Comparison of ENCODE assay signal across 26 cellular contexts in genomic region chr3:67650084-67650483, GRCh38. TPM values are rescaled to one million over a fixed set of nuclear protein-coding genes. Genes with fewer than 3 reads are reported as not detected.
DNase-seq lines count a peak whose midpoint lies in the region; ATAC-seq and TF ChIP-seq lines count a peak whose summit lies in the region.
"Had no signal": no experiment of that assay in that cellular context is flagged by ENCODE, and none has a peak within 500 bp of the region (broad histone marks: within the 10 kb centered on the region; RNA-seq: fewer than 3 reads in every experiment).

No MANE protein-coding gene starts in this region.

- H3K27me3 Mint-ChIP-seq in activated naive CD4-positive, alpha-beta T cell treated with anti-CD3 and anti-CD28 coated beads, Interleukin-2, amount 50 U/mL, for 24 hours = no peaks in the 10 kb centered on the region
- H3K27me3 Mint-ChIP-seq in activated B cell treated with CpG ODN at 0.5 μM for 24 hours = no peaks in the 10 kb centered on the region
- H3K27me3 Mint-ChIP-seq in stimulated activated memory B cell treated with anti-CD40 and anti-IgM and Interleukin-4, amounts not matched to agents 10 μg/mL and 1 μg/mL and 100 μg/mL, for 72 hours = no peaks in the 10 kb centered on the region
- H3K27me3 Mint-ChIP-seq in CD8-positive, alpha-beta memory T cell = no peaks in the 10 kb centered on the region

- H4K91ac ChIP-seq in trophoblast cell (ENCODE audit: low read depth, low read length) = no peak overlapping the region

- no peak overlapping the region for H3K4ac ChIP-seq in trophoblast cell (ENCODE audit: low read depth, low read length)

- H3K4me3 ChIP-seq in right lobe of liver (no peak overlapping the region), trophoblast cell (ENCODE audit: low read depth, low read length) (no peak overlapping the region)
- H3K4me3 ChIP-seq in CD8-positive, alpha-beta memory T cell (ENCODE audit: low read length) = no peak overlapping the region
- H3K4me3 ChIP-seq: heart right ventricle, left lung, sigmoid colon, upper lobe of left lung had no signal

- peaks cover 76% of the 10 kb centered on the region for H3K4me1 Mint-ChIP-seq in activated naive CD4-positive, alpha-beta T cell treated with anti-CD3 and anti-CD28 coated beads, Interleukin-2, amount 50 U/mL, for 24 hours
- peaks cover 63% of the 10 kb centered on the region for H3K4me1 Mint-ChIP-seq in activated B cell treated with CpG ODN at 0.5 μM for 24 hours
- H3K4me1 Mint-ChIP-seq in stimulated activated memory B cell treated with anti-CD40 and anti-IgM and Interleukin-4, amounts not matched to agents 10 μg/mL and 1 μg/mL and 100 μg/mL, for 72 hours = peaks cover 66% of the 10 kb centered on the region
- peaks cover 69 to 84% (median 75%) of the 10 kb centered on the region in 3 donors for H3K4me1 Mint-ChIP-seq in CD8-positive, alpha-beta memory T cell

- POLR2A ChIA-PET in activated B cell treated with CpG ODN at 0.5 μM for 24 hours (lab: Charles Lee) = no interaction called here
- POLR2A ChIA-PET in CD8-positive, alpha-beta memory T cell (lab: Charles Lee) = interaction anchor here (0.5 kb wide), 1 partner anchor 16 kb away, joined by 4 read pairs; no protein-coding TSS in a partner anchor

- H3K9ac ChIP-seq in trophoblast cell (ENCODE audit: low read length) = no peak overlapping the region

- ATAC-seq in activated B cell treated with CpG ODN at 0.5 μM for 24 hours (ENCODE audit: low read depth) = no peak
- no peak for ATAC-seq in right lobe of liver
- no peak for ATAC-seq in stimulated activated memory B cell treated with anti-CD40 and anti-IgM and Interleukin-4, amounts not matched to agents 10 μg/mL and 1 μg/mL and 100 μg/mL, for 72 hours
- ATAC-seq: heart right ventricle, left lung, WTC11 had no signal

- H3K4me2 ChIP-seq in trophoblast cell (ENCODE audit: low read length) = no peak overlapping the region

- H3K36me3 Mint-ChIP-seq in activated naive CD4-positive, alpha-beta T cell treated with anti-CD3 and anti-CD28 coated beads, Interleukin-2, amount 50 U/mL, for 24 hours = peaks cover 11% of the 10 kb centered on the region
- peaks cover 25% of the 10 kb centered on the region for H3K36me3 Mint-ChIP-seq in activated B cell treated with CpG ODN at 0.5 μM for 24 hours (ENCODE audit: low read depth)
- peaks cover 45% of the 10 kb centered on the region for H3K36me3 Mint-ChIP-seq in stimulated activated memory B cell treated with anti-CD40 and anti-IgM and Interleukin-4, amounts not matched to agents 10 μg/mL and 1 μg/mL and 100 μg/mL, for 72 hours
- H3K36me3 Mint-ChIP-seq in CD8-positive, alpha-beta memory T cell = peaks cover 0 to 21% (median 7%) of the 10 kb centered on the region in 3 donors

- peaks cover 0 to 54% (median 19%) of the 10 kb centered on the region in 4 donors for H3K4me1 ChIP-seq in right lobe of liver
- peaks cover 10 to 12% of the 10 kb centered on the region in 2 experiments for H3K4me1 ChIP-seq in trophoblast cell (ENCODE audit: control insufficient read depth in 1 of 2, insufficient read depth in 2 of 2, low read length in 2 of 2)
- H3K4me1 ChIP-seq in CD8-positive, alpha-beta memory T cell (ENCODE audit: insufficient read depth, low read length) = peaks cover 54% of the 10 kb centered on the region

- TF ChIP-seq POLR2A in right lobe of liver (IDR thresholded peaks at IDR 0.05) = peak; percentile 63

- H2AFZ ChIP-seq in trophoblast cell (ENCODE audit: insufficient read depth, low read length, poor library complexity) = no peak overlapping the region

- no peak overlapping the region for H3K23ac ChIP-seq in trophoblast cell (ENCODE audit: low read length)

- no peak overlapping the region for H3K27ac Mint-ChIP-seq in activated naive CD4-positive, alpha-beta T cell treated with anti-CD3 and anti-CD28 coated beads, Interleukin-2, amount 50 U/mL, for 24 hours
- peak overlapping the region; percentile 25 for H3K27ac Mint-ChIP-seq in activated B cell treated with CpG ODN at 0.5 μM for 24 hours
- H3K27ac Mint-ChIP-seq in stimulated activated memory B cell treated with anti-CD40 and anti-IgM and Interleukin-4, amounts not matched to agents 10 μg/mL and 1 μg/mL and 100 μg/mL, for 72 hours = peak overlapping the region; percentile 40
- H3K27ac Mint-ChIP-seq in CD8-positive, alpha-beta memory T cell = peak overlapping the region in 2 of 8 donors; percentile 4 to 40
- H3K27ac Mint-ChIP-seq: H9, WTC11 had no signal

- CTCF ChIA-PET in activated B cell treated with CpG ODN at 0.5 μM for 24 hours (lab: Charles Lee) = no interaction called here
- CTCF ChIA-PET in CD8-positive, alpha-beta memory T cell (lab: Charles Lee) = no interaction called here

- peak overlapping the region; percentile 4 for H3K4me3 Mint-ChIP-seq in activated naive CD4-positive, alpha-beta T cell treated with anti-CD3 and anti-CD28 coated beads, Interleukin-2, amount 50 U/mL, for 24 hours
- no peak overlapping the region for H3K4me3 Mint-ChIP-seq in activated B cell treated with CpG ODN at 0.5 μM for 24 hours
- no peak overlapping the region for H3K4me3 Mint-ChIP-seq in stimulated activated memory B cell treated with anti-CD40 and anti-IgM and Interleukin-4, amounts not matched to agents 10 μg/mL and 1 μg/mL and 100 μg/mL, for 72 hours
- peak overlapping the region in 1 of 7 donors; percentile 20 for H3K4me3 Mint-ChIP-seq in CD8-positive, alpha-beta memory T cell
- H3K4me3 Mint-ChIP-seq: H9, WTC11 had no signal

- no peaks in the 10 kb centered on the region for H3K9me3 Mint-ChIP-seq in activated naive CD4-positive, alpha-beta T cell treated with anti-CD3 and anti-CD28 coated beads, Interleukin-2, amount 50 U/mL, for 24 hours
- no peaks in the 10 kb centered on the region for H3K9me3 Mint-ChIP-seq in activated B cell treated with CpG ODN at 0.5 μM for 24 hours
- peaks cover 3% of the 10 kb centered on the region for H3K9me3 Mint-ChIP-seq in stimulated activated memory B cell treated with anti-CD40 and anti-IgM and Interleukin-4, amounts not matched to agents 10 μg/mL and 1 μg/mL and 100 μg/mL, for 72 hours
- H3K9me3 Mint-ChIP-seq in CD8-positive, alpha-beta memory T cell = no peaks in the 10 kb centered on the region

- peaks cover 9% of the 10 kb centered on the region for H3K79me2 ChIP-seq in trophoblast cell (ENCODE audit: control insufficient read depth, insufficient read depth, low read length, poor library complexity)

- H3K27ac ChIP-seq in right lobe of liver = peak overlapping the region; percentile 26 to 88 (median 71)
- no peak overlapping the region for H3K27ac ChIP-seq in trophoblast cell (ENCODE audit: low read depth, low read length)
- no peak overlapping the region for H3K27ac ChIP-seq in CD8-positive, alpha-beta memory T cell (ENCODE audit: low read depth, low read length)
- H3K27ac ChIP-seq: 22Rv1, heart right ventricle, sigmoid colon, upper lobe of left lung had no signal

- no peak overlapping the region for H2BK120ac ChIP-seq in trophoblast cell (ENCODE audit: insufficient read depth, low read length, poor library complexity)

- no peaks in the 10 kb centered on the region for H3K9me3 ChIP-seq in right lobe of liver
- no peaks in the 10 kb centered on the region for H3K9me3 ChIP-seq in trophoblast cell (ENCODE audit: insufficient read depth, low read depth, low read length)
- no peaks in the 10 kb centered on the region for H3K9me3 ChIP-seq in CD8-positive, alpha-beta memory T cell (ENCODE audit: low read length)
- H3K9me3 ChIP-seq: heart right ventricle, left lung, sigmoid colon, upper lobe of left lung had no signal

- H3K36me3 ChIP-seq in right lobe of liver = no peaks in the 10 kb centered on the region
- no peaks in the 10 kb centered on the region for H3K36me3 ChIP-seq in trophoblast cell (ENCODE audit: control insufficient read depth in 1 of 2, insufficient read depth in 2 of 2, low read length in 2 of 2)
- no peaks in the 10 kb centered on the region for H3K36me3 ChIP-seq in CD8-positive, alpha-beta memory T cell (ENCODE audit: insufficient read depth, low read length)
- H3K36me3 ChIP-seq: left lung, sigmoid colon, upper lobe of left lung had no signal

- H3K79me1 ChIP-seq in trophoblast cell (ENCODE audit: low read length) = peaks cover 14% of the 10 kb centered on the region

- TF ChIP-seq CTCF in activated B cell treated with CpG ODN at 0.5 μM for 24 hours (IDR thresholded peaks at IDR 0.05) = no peak
- TF ChIP-seq CTCF in right lobe of liver (IDR thresholded peaks at IDR 0.05) = no peak

- 46% methylated on average over 2 of the region's 2 CpGs for WGBS in right lobe of liver (ENCODE audit: insufficient coverage, low coverage, low lambda C conversion rate, missing lambda C conversion rate)
- WGBS in trophoblast cell (ENCODE audit: extremely low coverage, insufficient coverage, insufficient read length) = no CpG with 5 or more reads among the region's 2 CpGs

- no peak overlapping the region for H4K12ac ChIP-seq in trophoblast cell (ENCODE audit: low read depth, low read length)

- no peak overlapping the region for H3K18ac ChIP-seq in trophoblast cell (ENCODE audit: low read length)

- intact Hi-C loops in activated B cell treated with CpG ODN at 0.5 μM for 24 hours (cut with micrococcal nuclease) (loop anchor here (10.0 kb wide), 2 partner anchors 1145 to 1265 kb away; partner anchors contain the start of gene LRIG1), right lobe of liver (cut with DNase I) (no loop called here)

- H2BK5ac ChIP-seq in trophoblast cell (ENCODE audit: low read depth, low read length, poor library complexity) = no peak overlapping the region

- no peak overlapping the region for H2BK12ac ChIP-seq in trophoblast cell (ENCODE audit: low read length)

- no peaks in the 10 kb centered on the region for H3K27me3 ChIP-seq in right lobe of liver
- H3K27me3 ChIP-seq in trophoblast cell (ENCODE audit: insufficient read depth, low read length) = no peaks in the 10 kb centered on the region
- H3K27me3 ChIP-seq in CD8-positive, alpha-beta memory T cell (ENCODE audit: insufficient read depth, low read length, poor library complexity, severe bottlenecking) = no peaks in the 10 kb centered on the region
- H3K27me3 ChIP-seq: heart right ventricle, left lung, sigmoid colon, upper lobe of left lung had no signal

- DNase-seq in activated naive CD4-positive, alpha-beta T cell treated with anti-CD3 and anti-CD28 coated beads, Interleukin-2, amount 50 U/mL, for 16 hours = no peak
- DNase-seq in activated B cell treated with CpG ODN at 0.5 μM for 24 hours = no peak
- DNase-seq in right lobe of liver = peak in 2 of 3 donors; percentile 28 to 58
- DNase-seq in trophoblast cell = no peak
- no peak for DNase-seq in NCI-H82 (lab: John Stamatoyannopoulos, UW)
- no peak for DNase-seq in CD8-positive, alpha-beta memory T cell
- DNase-seq: activated CD4-positive, alpha-beta T cell treated with anti-CD3 and anti-CD28 coated beads, Interleukin-2, amount 50 U/mL, for 4 hours; activated CD8-positive, alpha-beta memory T cell treated with anti-CD3 and anti-CD28 coated beads, Interleukin-2, amount 50 U/mL, for 48 hours; AML-193; DMS79 treated with DMSO at 0.1 percent for 48 hours; effector CD4-positive, alpha-beta T cell; H9; heart right ventricle; left lung; midbrain; NCI-H2029 treated with DMSO at 0.1 percent for 48 hours; NCI-H226; NCI-H748 treated with DMSO at 0.1 percent for 48 hours; sigmoid colon; stimulated activated CD8-positive, alpha-beta memory T cell treated with anti-CD3 and anti-CD28 coated beads, Interleukin-4, amount 100 ng/mL, for 48 hours; T1000; upper lobe of left lung had no signal

- no peak overlapping the region for H4K8ac ChIP-seq in trophoblast cell (ENCODE audit: low read depth, low read length)

- H3K14ac ChIP-seq in trophoblast cell (ENCODE audit: low read length) = no peak overlapping the region

- H2AK5ac ChIP-seq in trophoblast cell (ENCODE audit: low read length) = no peak overlapping the region

RNA-seq across cellular contexts. Expression of gene SUCLG2, which starts 4.3 kb away (rescaled TPM):
- 38.9 and 40.8 TPM in 2 replicates for total RNA-seq in activated B cell treated with CpG ODN at 0.5 μM for 24 hours
- total RNA-seq in right lobe of liver = 100 to 1,000 TPM; 138 to 167 (median 158) TPM
- polyA plus RNA-seq in trophoblast cell (2013) = 22.7 and 24.4 TPM in 2 replicates
- 10 to 100 TPM; 59.9 to 61.7 TPM for total RNA-seq in CD8-positive, alpha-beta memory T cell
- polyA plus RNA-seq in CD8-positive, alpha-beta memory T cell = 57.0 TPM

Comparison
In these comparisons a context has a peak if more than half of its experiments do, and no peak if none do; other contexts are left out.
1. DNase-seq: peak in right lobe of liver (2 of 3); none in activated naive CD4-positive, alpha-beta T cell treated with anti-CD3 and anti-CD28 coated beads, Interleukin-2, amount 50 U/mL, for 16 hours (single experiment), activated B cell treated with CpG ODN at 0.5 μM for 24 hours (single experiment), trophoblast cell (0 of 2), NCI-H82 (single experiment) and CD8-positive, alpha-beta memory T cell (0 of 5).
2. H3K27ac ChIP-seq: peak in right lobe of liver (3 of 3); none in trophoblast cell (single experiment) and CD8-positive, alpha-beta memory T cell (single experiment).